8 cellular contexts compared by ENCODE assay signal in the genomic region with DNA sequence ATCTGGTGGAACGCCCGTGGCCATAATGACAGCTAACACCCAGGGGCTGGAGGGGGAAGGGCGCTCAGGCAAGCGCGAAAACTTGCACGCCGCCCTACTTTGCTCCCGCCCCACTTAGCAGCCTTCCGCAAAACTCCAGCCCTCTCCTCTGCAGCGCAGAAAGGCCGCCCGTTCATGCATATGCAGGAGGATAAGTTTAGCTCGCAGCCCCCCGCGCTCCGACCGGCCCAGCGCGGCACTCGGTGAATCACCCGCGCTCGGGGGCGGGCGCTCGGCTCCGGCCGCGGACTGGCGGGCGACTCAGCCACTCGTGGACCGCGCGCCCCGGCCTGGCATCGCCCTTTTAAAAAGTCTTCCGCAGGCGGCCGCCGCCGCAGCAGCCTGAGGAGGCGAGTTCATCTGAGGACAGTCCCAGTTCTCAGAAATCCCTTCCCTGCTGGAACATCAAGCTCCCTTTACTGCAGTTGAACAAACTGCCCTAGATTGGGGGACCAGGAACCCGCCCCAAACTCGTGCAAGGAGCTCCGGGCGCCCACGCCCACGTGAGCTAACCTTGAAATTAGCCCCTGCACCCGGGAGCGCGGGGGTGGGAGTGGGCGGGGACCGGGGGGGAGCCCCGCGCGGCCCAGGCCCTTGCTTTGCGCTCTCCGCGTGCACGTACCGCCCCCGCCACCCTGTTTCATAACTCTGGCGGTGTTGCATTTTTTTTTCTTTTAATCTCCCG. TPM values are rescaled to one million over a fixed set of nuclear protein-coding genes. Genes with fewer than 3 reads are reported as not detected.
DNase-seq lines count a peak whose midpoint lies in the region; ATAC-seq and TF ChIP-seq lines count a peak whose summit lies in the region.

No MANE protein-coding gene starts in this region.

- H3F3A ChIP-seq in SU-DHL-6 (ENCODE audit: insufficient read depth): peaks cover 25% of the 10 kb centered on the region

- H3K36me3 ChIP-seq in SU-DHL-6 (ENCODE audit: low read length): no peaks in the 10 kb centered on the region

- H3K4me2 ChIP-seq in SU-DHL-6 (ENCODE audit: low read depth, low read length, poor library complexity, severe bottlenecking): peak overlapping the region; percentile 87

- H3K27ac Mint-ChIP-seq in type B pancreatic cell: peak overlapping the region; percentile 100

- ATAC-seq in HG02759 (IDR thresholded peaks at IDR 0.05; ENCODE audit: unreplicated experiment): peak; percentile 66

- H3K4me3 ChIP-seq in SU-DHL-6 (ENCODE audit: insufficient read depth, low read length, poor library complexity, severe bottlenecking): peak overlapping the region; percentile 82

- no peaks in the 10 kb centered on the region for H3K27me3 ChIP-seq in SU-DHL-6 (ENCODE audit: low read length)

- no peaks in the 10 kb centered on the region for H4K20me1 ChIP-seq in SU-DHL-6 (ENCODE audit: low read depth, low read length)

- H3K36me3 Mint-ChIP-seq in type B pancreatic cell: no peaks in the 10 kb centered on the region

- no peaks in the 10 kb centered on the region for H3K79me2 ChIP-seq in SU-DHL-6 (ENCODE audit: insufficient read depth, low read length)

- no peaks in the 10 kb centered on the region for H3K9me3 Mint-ChIP-seq in type B pancreatic cell

- peak; percentile 35 for TF ChIP-seq POLR2A in GM10847 (IDR thresholded peaks at IDR 0.05; ENCODE audit: extremely low read depth, insufficient read length)

- H3K4me3 Mint-ChIP-seq in type B pancreatic cell: peak overlapping the region; percentile 98

- H2AFZ ChIP-seq in SU-DHL-6 (ENCODE audit: low read depth, low read length, severe bottlenecking): peak overlapping the region; percentile 91

- no peak for TF ChIP-seq CTCF in SU-DHL-6 (IDR thresholded peaks at IDR 0.05; ENCODE audit: insufficient read depth, low read length, poor library complexity, severe bottlenecking)
- no peak for TF ChIP-seq CTCF in type B pancreatic cell (conservative IDR thresholded peaks at IDR 0.05)

- DNase-seq in NCI-H1417 treated with DMSO at 0.1 percent for 48 hours (lab: John Stamatoyannopoulos, UW): peak; percentile 84
- DNase-seq in cardiac septum (ENCODE audit: low spot score): peak; percentile 97
- DNase-seq in pons (ENCODE audit: low spot score): peak; percentile 94
- peak; percentile 96 for DNase-seq in type B pancreatic cell (ENCODE audit: extremely low spot score, unreplicated experiment)

- H3K4me1 Mint-ChIP-seq in type B pancreatic cell (ENCODE audit: unreplicated experiment): peaks cover 30% of the 10 kb centered on the region

- intact Hi-C loops in cardiac septum (cut with DNase I): loop anchor here (5.0 kb wide), 1 partner anchor 162 kb away; a partner anchor contains a TSS

- H3K9me2 ChIP-seq in SU-DHL-6 (replicated peaks; ENCODE audit: insufficient read depth, low read length): no peaks in the 10 kb centered on the region

- H3K27ac ChIP-seq in SU-DHL-6 (ENCODE audit: low read depth, low read length): peak overlapping the region; percentile 61
- H3K27ac ChIP-seq in adipose tissue (ENCODE audit: low read depth, low read length): peak overlapping the region; percentile 99

- H3K9ac ChIP-seq in SU-DHL-6 (ENCODE audit: low read length): peak overlapping the region; percentile 68

- H3K9me3 ChIP-seq in SU-DHL-6 (ENCODE audit: insufficient read depth, low read length): no peaks in the 10 kb centered on the region

- 0 to 1% (median 0%) methylated on average over 62 to 65 of the region's 65 CpGs for WGBS in adipose tissue, 3 donors

- H3K27me3 Mint-ChIP-seq in type B pancreatic cell: peaks cover 4% of the 10 kb centered on the region

RNA-seq across cellular contexts. Expression of a gene that starts 4.5 kb away (rescaled TPM):
- polyA plus RNA-seq in adipose tissue: 100 to 1,000 TPM in 1 of 3 donors, 10 to 100 TPM in 2; 23.1 to 115 (median 48.5) TPM
- 19.0 TPM for total RNA-seq in cardiac septum
- 16.7 and 21.6 TPM in 2 replicates for total RNA-seq in type B pancreatic cell (ENCODE audit: low replicate concordance)

Comparison
In these comparisons a context has a peak if more than half of its experiments do, and no peak if none do; other contexts are left out.
1. Peak in every context shown above with its lines: DNase-seq, ATAC-seq, H3K4me3 ChIP-seq and H3K27ac ChIP-seq.